ENCODE assay signal across 10 cellular contexts in genomic region chr5:91499943-91500531, GRCh38.
DNase-seq lines count a peak whose midpoint lies in the region; ATAC-seq and TF ChIP-seq lines count a peak whose summit lies in the region.
"Had no signal": no experiment of that assay in that cellular context is flagged by ENCODE, and none has a peak within 500 bp of the region (broad histone marks: within the 10 kb centered on the region; RNA-seq: fewer than 3 reads in every experiment).

No MANE protein-coding gene starts in this region.

- no peaks in the 10 kb centered on the region for H3K36me3 ChIP-seq in adipocyte (ENCODE audit: control insufficient read depth, insufficient read depth, low read length, severe bottlenecking)
- H3K36me3 ChIP-seq in upper lobe of right lung: no peaks in the 10 kb centered on the region

- peak; percentile 68 for ATAC-seq in GM21786 (IDR thresholded peaks at IDR 0.05; ENCODE audit: unreplicated experiment)
- ATAC-seq in upper lobe of right lung: peak; percentile 71

- peaks cover 0 to 2% of the 10 kb centered on the region in 2 donors for H3K4me1 Mint-ChIP-seq in immature natural killer cell
- no peaks in the 10 kb centered on the region for H3K4me1 Mint-ChIP-seq in activated naive CD8-positive, alpha-beta T cell treated with anti-CD3 and anti-CD28 coated beads for 36 hours
- H3K4me1 Mint-ChIP-seq: CD8-positive, alpha-beta memory T cell had no signal

- H3K36me3 Mint-ChIP-seq in immature natural killer cell: no peaks in the 10 kb centered on the region
- H3K36me3 Mint-ChIP-seq in activated naive CD8-positive, alpha-beta T cell treated with anti-CD3 and anti-CD28 coated beads for 36 hours: no peaks in the 10 kb centered on the region
- H3K36me3 Mint-ChIP-seq: activated naive CD8-positive, alpha-beta T cell; CD8-positive, alpha-beta memory T cell had no signal

- H3K27ac Mint-ChIP-seq in immature natural killer cell: no peak overlapping the region
- no peak overlapping the region for H3K27ac Mint-ChIP-seq in activated naive CD8-positive, alpha-beta T cell treated with anti-CD3 and anti-CD28 coated beads for 36 hours
- H3K27ac Mint-ChIP-seq: activated naive CD8-positive, alpha-beta T cell; CD8-positive, alpha-beta memory T cell had no signal

- peaks cover 1 to 3% (median 1%) of the 10 kb centered on the region in 3 donors for H3K27me3 Mint-ChIP-seq in immature natural killer cell (ENCODE audit: low read depth in 3 of 3)
- no peaks in the 10 kb centered on the region for H3K27me3 Mint-ChIP-seq in activated naive CD8-positive, alpha-beta T cell treated with anti-CD3 and anti-CD28 coated beads for 36 hours
- H3K27me3 Mint-ChIP-seq: activated naive CD8-positive, alpha-beta T cell had no signal

- no peak overlapping the region for H3K9ac ChIP-seq in adipocyte (ENCODE audit: low read length)

- intact Hi-C loops in upper lobe of right lung (cut with DNase I): no loop called here

- no peak overlapping the region for H3K4me3 ChIP-seq in adipocyte (ENCODE audit: low read length)
- H3K4me3 ChIP-seq in upper lobe of right lung: no peak overlapping the region

- H3K4me3 Mint-ChIP-seq in immature natural killer cell: no peak overlapping the region
- H3K4me3 Mint-ChIP-seq in activated naive CD8-positive, alpha-beta T cell treated with anti-CD3 and anti-CD28 coated beads for 36 hours: no peak overlapping the region
- H3K4me3 Mint-ChIP-seq: activated naive CD8-positive, alpha-beta T cell; CD8-positive, alpha-beta memory T cell had no signal

- peaks cover 5% of the 10 kb centered on the region for H3K4me1 ChIP-seq in adipocyte (ENCODE audit: control insufficient read depth, insufficient read depth, low read length)
- no peaks in the 10 kb centered on the region for H3K4me1 ChIP-seq in upper lobe of right lung

- H3K27ac ChIP-seq in upper lobe of right lung: no peak overlapping the region

- TF ChIP-seq CTCF in upper lobe of right lung (IDR thresholded peaks at IDR 0.05): peak; percentile 71

- H3K9me3 Mint-ChIP-seq in immature natural killer cell: no peaks in the 10 kb centered on the region
- H3K9me3 Mint-ChIP-seq in activated naive CD8-positive, alpha-beta T cell treated with anti-CD3 and anti-CD28 coated beads for 36 hours: no peaks in the 10 kb centered on the region
- H3K9me3 Mint-ChIP-seq: CD8-positive, alpha-beta memory T cell had no signal

- H3K9me3 ChIP-seq in adipocyte (ENCODE audit: control insufficient read depth, low read length) (no peaks in the 10 kb centered on the region), upper lobe of right lung (no peaks in the 10 kb centered on the region)

- H3K27me3 ChIP-seq in adipocyte (replicated peaks; ENCODE audit: control insufficient read depth, insufficient read depth, low read length) (peaks cover 7% of the 10 kb centered on the region), upper lobe of right lung (no peaks in the 10 kb centered on the region)

- DNase-seq in NCI-H1105 treated with DMSO at 0.1 percent for 48 hours (lab: John Stamatoyannopoulos, UW) (peak; percentile 46), NCI-H1105 (lab: John Stamatoyannopoulos, UW) (no peak), NCI-H1436 treated with DMSO at 0.1 percent for 48 hours (lab: John Stamatoyannopoulos, UW) (peak; percentile 10), adipocyte (ENCODE audit: low read depth) (peak; percentile 88), immature natural killer cell (peak; percentile 38 to 52 (median 48)), upper lobe of right lung (no peak)
- DNase-seq in activated naive CD8-positive, alpha-beta T cell treated with anti-CD3 and anti-CD28 coated beads for 36 hours: no peak

Comparison
In these comparisons a context has a peak if more than half of its experiments do, and no peak if none do; other contexts are left out.
1. DNase-seq: peak in NCI-H1105 treated with DMSO at 0.1 percent for 48 hours (single experiment), NCI-H1436 treated with DMSO at 0.1 percent for 48 hours (single experiment), adipocyte (single experiment) and immature natural killer cell (3 of 3); none in NCI-H1105 (single experiment), upper lobe of right lung (single experiment) and activated naive CD8-positive, alpha-beta T cell treated with anti-CD3 and anti-CD28 coated beads for 36 hours (single experiment).